1 cellular context compared by ENCODE assay signal in the genomic region with DNA sequence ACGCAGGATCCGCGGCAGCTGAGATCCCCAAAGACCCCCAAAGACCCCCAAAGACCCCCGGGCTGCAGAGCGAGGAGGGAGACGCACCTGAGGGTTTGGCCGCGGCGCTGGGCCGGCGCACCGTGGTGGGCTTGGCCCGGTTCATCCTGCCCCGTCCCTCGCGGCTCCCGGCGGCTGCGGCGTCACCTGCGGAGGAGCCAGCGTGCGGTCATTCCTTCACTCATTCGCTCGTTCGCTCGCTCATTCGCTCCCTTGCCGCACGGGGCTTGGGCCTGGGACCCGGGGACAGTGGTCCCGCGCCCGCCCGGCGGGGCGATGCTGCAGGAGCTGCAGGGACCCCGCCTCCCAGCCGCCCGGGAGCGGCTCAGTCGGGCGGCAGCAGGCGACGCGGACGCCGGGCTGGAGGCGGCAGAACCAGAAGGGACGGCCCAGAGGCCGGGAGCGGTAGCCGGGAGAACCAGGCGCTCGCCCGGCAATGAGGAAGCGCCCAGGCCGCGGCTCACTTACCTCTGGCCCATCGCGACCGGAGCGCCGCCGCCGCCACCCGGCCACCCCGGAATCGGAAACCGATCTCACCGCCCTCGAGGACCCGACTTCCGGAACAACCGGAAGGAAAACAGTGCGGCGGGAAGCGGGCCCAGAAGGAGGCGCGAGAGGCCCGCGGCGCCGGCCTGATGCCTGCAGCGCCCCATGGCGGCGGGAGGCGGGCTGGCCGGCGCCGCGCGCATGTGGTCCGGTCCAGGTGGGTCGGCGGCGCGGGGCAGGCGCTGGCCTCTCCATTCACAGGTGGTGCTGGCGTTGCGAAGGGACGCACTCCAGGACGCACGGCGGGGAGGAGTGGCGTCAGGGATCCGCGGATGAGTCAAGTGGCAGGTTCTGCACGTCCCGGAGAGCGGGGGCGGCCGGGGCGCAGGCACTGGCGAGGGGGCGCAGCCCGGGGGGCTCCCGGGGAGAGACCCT.
TF ChIP-seq lines count a peak whose summit lies in the region.

INTS1 (minus strand) TSS at position 574 of the 960 bp plus-strand sequence; CDS start at position 145, 429 bp downstream.

TF ChIP-seq in K562, 482 proteins besides CTCF, POLR2A, EP300 and RAD21 (continued from another document and continues in another):
- TF ChIP-seq REST (CRISPR knock-in tag; IDR thresholded peaks at IDR 0.05; ENCODE audit: low read depth) (no peak), ZBTB8A (IDR thresholded peaks at IDR 0.05; ENCODE audit: partially characterized antibody) (no peak), POLR2AphosphoS5 (IDR thresholded peaks at IDR 0.05; ENCODE audit: control insufficient read depth, insufficient read depth, low read depth, low read length) (peak; percentile 84), TAF9B (IDR thresholded peaks at IDR 0.05; ENCODE audit: partially characterized antibody) (no peak), SMAD4 (CRISPR knock-in tag; conservative IDR thresholded peaks at IDR 0.05) (peak; percentile 86), PRPF4 (IDR thresholded peaks at IDR 0.05; ENCODE audit: insufficient read depth, low read depth, low read length, poor library complexity, severe bottlenecking) (no peak), ERF (CRISPR knock-in tag; IDR thresholded peaks at IDR 0.05) (0 out of 2 replicates have a peak, but pooled peaks have one; percentile 43), NR1H2 (CRISPR knock-in tag; IDR thresholded peaks at IDR 0.05) (no peak), POLR2AphosphoS2 (IDR thresholded peaks at IDR 0.05; ENCODE audit: low read length) (no peak), SMAD1 (IDR thresholded peaks at IDR 0.05; ENCODE audit: low read depth, low read length, partially characterized antibody) (peak; percentile 22), KAT7 (CRISPR knock-in tag; IDR thresholded peaks at IDR 0.05; ENCODE audit: borderline replicate concordance) (no peak), ZKSCAN8 (CRISPR knock-in tag; IDR thresholded peaks at IDR 0.05) (no peak), PTBP1 (IDR thresholded peaks at IDR 0.05; ENCODE audit: low read depth, low read length) (no peak), RCOR1 (IDR thresholded peaks at IDR 0.05; ENCODE audit: borderline replicate concordance in 1 of 2, low read depth in 2 of 2, low read length in 2 of 2) (no peak), ZNF668 (CRISPR knock-in tag; IDR thresholded peaks at IDR 0.05) (no peak), ZNF146 (CRISPR knock-in tag; IDR thresholded peaks at IDR 0.05; ENCODE audit: unreplicated experiment) (no peak), HNRNPK (IDR thresholded peaks at IDR 0.05; ENCODE audit: low read depth, low read length, poor library complexity, severe bottlenecking) (no peak), RFX1 (IDR thresholded peaks at IDR 0.05) (no peak), CBFA2T2 (conservative IDR thresholded peaks at IDR 0.05) (no peak), FOXP4 (CRISPR knock-in tag; IDR thresholded peaks at IDR 0.05; ENCODE audit: borderline replicate concordance) (no peak), ZNF507 (tag; conservative IDR thresholded peaks at IDR 0.05) (no peak), STAT5B (CRISPR knock-in tag; IDR thresholded peaks at IDR 0.05) (no peak), OTX1 (CRISPR knock-in tag; IDR thresholded peaks at IDR 0.05) (no peak), HBP1 (CRISPR knock-in tag; IDR thresholded peaks at IDR 0.05) (no peak), PHF21A (IDR thresholded peaks at IDR 0.05; ENCODE audit: borderline replicate concordance, low read depth) (no peak), CHD4 (IDR thresholded peaks at IDR 0.05; ENCODE audit: insufficient read depth, insufficient replicate concordance, low read depth, low read length, poor library complexity, severe bottlenecking) (no peak), RUNX1 (IDR thresholded peaks at IDR 0.05; ENCODE audit: low read depth) (no peak; the same call in 1 of the 2 replicates), ZC3H8 (IDR thresholded peaks at IDR 0.05) (no peak), EP400 (IDR thresholded peaks at IDR 0.05) (peak; percentile 85; the same call in 1 of the 2 replicates), SMARCC2 (IDR thresholded peaks at IDR 0.05; ENCODE audit: low read depth) (no peak), ZNF140 (CRISPR knock-in tag; IDR thresholded peaks at IDR 0.05) (no peak), NR2C2 (CRISPR knock-in tag; IDR thresholded peaks at IDR 0.05) (peak; percentile 96), NR2C2 (tag; IDR thresholded peaks at IDR 0.05) (peak; percentile 100), FUS (optimal IDR thresholded peaks at IDR 0.05; ENCODE audit: low read depth, low read length) (peak; percentile 73), ZBTB7A (IDR thresholded peaks at IDR 0.05; ENCODE audit: borderline replicate concordance, control insufficient read depth, low read depth, low read length) (peak; percentile 96)
- TF ChIP-seq, protein P1, sequence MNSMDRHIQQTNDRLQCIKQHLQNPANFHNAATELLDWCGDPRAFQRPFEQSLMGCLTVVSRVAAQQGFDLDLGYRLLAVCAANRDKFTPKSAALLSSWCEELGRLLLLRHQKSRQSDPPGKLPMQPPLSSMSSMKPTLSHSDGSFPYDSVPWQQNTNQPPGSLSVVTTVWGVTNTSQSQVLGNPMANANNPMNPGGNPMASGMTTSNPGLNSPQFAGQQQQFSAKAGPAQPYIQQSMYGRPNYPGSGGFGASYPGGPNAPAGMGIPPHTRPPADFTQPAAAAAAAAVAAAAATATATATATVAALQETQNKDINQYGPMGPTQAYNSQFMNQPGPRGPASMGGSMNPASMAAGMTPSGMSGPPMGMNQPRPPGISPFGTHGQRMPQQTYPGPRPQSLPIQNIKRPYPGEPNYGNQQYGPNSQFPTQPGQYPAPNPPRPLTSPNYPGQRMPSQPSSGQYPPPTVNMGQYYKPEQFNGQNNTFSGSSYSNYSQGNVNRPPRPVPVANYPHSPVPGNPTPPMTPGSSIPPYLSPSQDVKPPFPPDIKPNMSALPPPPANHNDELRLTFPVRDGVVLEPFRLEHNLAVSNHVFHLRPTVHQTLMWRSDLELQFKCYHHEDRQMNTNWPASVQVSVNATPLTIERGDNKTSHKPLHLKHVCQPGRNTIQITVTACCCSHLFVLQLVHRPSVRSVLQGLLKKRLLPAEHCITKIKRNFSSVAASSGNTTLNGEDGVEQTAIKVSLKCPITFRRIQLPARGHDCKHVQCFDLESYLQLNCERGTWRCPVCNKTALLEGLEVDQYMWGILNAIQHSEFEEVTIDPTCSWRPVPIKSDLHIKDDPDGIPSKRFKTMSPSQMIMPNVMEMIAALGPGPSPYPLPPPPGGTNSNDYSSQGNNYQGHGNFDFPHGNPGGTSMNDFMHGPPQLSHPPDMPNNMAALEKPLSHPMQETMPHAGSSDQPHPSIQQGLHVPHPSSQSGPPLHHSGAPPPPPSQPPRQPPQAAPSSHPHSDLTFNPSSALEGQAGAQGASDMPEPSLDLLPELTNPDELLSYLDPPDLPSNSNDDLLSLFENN (IDR thresholded peaks at IDR 0.05; ENCODE audit: low read depth in 2 of 2, low read length in 2 of 2): peak in 1 of 2 experiments; percentile 33; a peak in 1 of 4 replicates
- TF ChIP-seq, protein P2, sequence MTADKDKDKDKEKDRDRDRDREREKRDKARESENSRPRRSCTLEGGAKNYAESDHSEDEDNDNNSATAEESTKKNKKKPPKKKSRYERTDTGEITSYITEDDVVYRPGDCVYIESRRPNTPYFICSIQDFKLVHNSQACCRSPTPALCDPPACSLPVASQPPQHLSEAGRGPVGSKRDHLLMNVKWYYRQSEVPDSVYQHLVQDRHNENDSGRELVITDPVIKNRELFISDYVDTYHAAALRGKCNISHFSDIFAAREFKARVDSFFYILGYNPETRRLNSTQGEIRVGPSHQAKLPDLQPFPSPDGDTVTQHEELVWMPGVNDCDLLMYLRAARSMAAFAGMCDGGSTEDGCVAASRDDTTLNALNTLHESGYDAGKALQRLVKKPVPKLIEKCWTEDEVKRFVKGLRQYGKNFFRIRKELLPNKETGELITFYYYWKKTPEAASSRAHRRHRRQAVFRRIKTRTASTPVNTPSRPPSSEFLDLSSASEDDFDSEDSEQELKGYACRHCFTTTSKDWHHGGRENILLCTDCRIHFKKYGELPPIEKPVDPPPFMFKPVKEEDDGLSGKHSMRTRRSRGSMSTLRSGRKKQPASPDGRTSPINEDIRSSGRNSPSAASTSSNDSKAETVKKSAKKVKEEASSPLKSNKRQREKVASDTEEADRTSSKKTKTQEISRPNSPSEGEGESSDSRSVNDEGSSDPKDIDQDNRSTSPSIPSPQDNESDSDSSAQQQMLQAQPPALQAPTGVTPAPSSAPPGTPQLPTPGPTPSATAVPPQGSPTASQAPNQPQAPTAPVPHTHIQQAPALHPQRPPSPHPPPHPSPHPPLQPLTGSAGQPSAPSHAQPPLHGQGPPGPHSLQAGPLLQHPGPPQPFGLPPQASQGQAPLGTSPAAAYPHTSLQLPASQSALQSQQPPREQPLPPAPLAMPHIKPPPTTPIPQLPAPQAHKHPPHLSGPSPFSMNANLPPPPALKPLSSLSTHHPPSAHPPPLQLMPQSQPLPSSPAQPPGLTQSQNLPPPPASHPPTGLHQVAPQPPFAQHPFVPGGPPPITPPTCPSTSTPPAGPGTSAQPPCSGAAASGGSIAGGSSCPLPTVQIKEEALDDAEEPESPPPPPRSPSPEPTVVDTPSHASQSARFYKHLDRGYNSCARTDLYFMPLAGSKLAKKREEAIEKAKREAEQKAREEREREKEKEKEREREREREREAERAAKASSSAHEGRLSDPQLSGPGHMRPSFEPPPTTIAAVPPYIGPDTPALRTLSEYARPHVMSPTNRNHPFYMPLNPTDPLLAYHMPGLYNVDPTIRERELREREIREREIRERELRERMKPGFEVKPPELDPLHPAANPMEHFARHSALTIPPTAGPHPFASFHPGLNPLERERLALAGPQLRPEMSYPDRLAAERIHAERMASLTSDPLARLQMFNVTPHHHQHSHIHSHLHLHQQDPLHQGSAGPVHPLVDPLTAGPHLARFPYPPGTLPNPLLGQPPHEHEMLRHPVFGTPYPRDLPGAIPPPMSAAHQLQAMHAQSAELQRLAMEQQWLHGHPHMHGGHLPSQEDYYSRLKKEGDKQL (CRISPR knock-in tag; IDR thresholded peaks at IDR 0.05; ENCODE audit: borderline replicate concordance): no peak
- TF ChIP-seq, protein P3, sequence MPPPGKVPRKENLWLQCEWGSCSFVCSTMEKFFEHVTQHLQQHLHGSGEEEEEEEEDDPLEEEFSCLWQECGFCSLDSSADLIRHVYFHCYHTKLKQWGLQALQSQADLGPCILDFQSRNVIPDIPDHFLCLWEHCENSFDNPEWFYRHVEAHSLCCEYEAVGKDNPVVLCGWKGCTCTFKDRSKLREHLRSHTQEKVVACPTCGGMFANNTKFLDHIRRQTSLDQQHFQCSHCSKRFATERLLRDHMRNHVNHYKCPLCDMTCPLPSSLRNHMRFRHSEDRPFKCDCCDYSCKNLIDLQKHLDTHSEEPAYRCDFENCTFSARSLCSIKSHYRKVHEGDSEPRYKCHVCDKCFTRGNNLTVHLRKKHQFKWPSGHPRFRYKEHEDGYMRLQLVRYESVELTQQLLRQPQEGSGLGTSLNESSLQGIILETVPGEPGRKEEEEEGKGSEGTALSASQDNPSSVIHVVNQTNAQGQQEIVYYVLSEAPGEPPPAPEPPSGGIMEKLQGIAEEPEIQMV (tag; conservative IDR thresholded peaks at IDR 0.05; ENCODE audit: low read depth): no peak
